Comparison of ENCODE assay signal across 9 cellular contexts in genomic region chr10:79239275-79239779, GRCh38.
DNase-seq lines count a peak whose midpoint lies in the region; ATAC-seq and TF ChIP-seq lines count a peak whose summit lies in the region.
"Had no signal": no experiment of that assay in that cellular context is flagged by ENCODE, and none has a peak within 500 bp of the region (broad histone marks: within the 10 kb centered on the region; RNA-seq: fewer than 3 reads in every experiment).

No MANE protein-coding gene starts in this region.

- no peak overlapping the region for H3K27ac Mint-ChIP-seq in stimulated activated naive CD8-positive, alpha-beta T cell treated with anti-CD3 and anti-CD28 coated beads, Interleukin-15, amount 100 ng/mL, for 72 hours
- H3K27ac Mint-ChIP-seq in natural killer cell treated with Interleukin-12 subunit alpha and Interleukin-12 subunit beta and Interleukin-15 and Interleukin-18, amount 100 ng/mL, for 72 hours: no peak overlapping the region

- TF ChIP-seq POLR2A in GM18505 (IDR thresholded peaks at IDR 0.05; ENCODE audit: borderline replicate concordance, extremely low read depth, insufficient read depth, insufficient read length): no peak

- H3K36me3 Mint-ChIP-seq in natural killer cell treated with Interleukin-12 subunit alpha and Interleukin-12 subunit beta and Interleukin-15 and Interleukin-18, amount 100 ng/mL, for 72 hours: no peaks in the 10 kb centered on the region

- no peaks in the 10 kb centered on the region for H3K9me3 Mint-ChIP-seq in stimulated activated naive CD8-positive, alpha-beta T cell treated with anti-CD3 and anti-CD28 coated beads, Interleukin-15, amount 100 ng/mL, for 72 hours
- H3K9me3 Mint-ChIP-seq in natural killer cell treated with Interleukin-12 subunit alpha and Interleukin-12 subunit beta and Interleukin-15 and Interleukin-18, amount 100 ng/mL, for 72 hours: no peaks in the 10 kb centered on the region

- no peak for ATAC-seq in stimulated activated naive CD8-positive, alpha-beta T cell treated with anti-CD3 and anti-CD28 coated beads, Interleukin-15, Interleukin-2, amounts not matched to agents 100 U/mL and 50 U/mL, for 24 hours
- no peak for ATAC-seq in stimulated activated naive CD8-positive, alpha-beta T cell treated with anti-CD3 and anti-CD28 coated beads, Interleukin-15, amount 100 ng/mL, for 72 hours
- ATAC-seq in natural killer cell treated with Interleukin-12 subunit alpha and Interleukin-12 subunit beta and Interleukin-15 and Interleukin-18, amount 100 ng/mL, for 72 hours: no peak
- ATAC-seq in HG02610 (IDR thresholded peaks at IDR 0.05; ENCODE audit: unreplicated experiment): no peak
- ATAC-seq in HG03565 (IDR thresholded peaks at IDR 0.05; ENCODE audit: unreplicated experiment): no peak
- ATAC-seq in GM18505 (IDR thresholded peaks at IDR 0.05; ENCODE audit: unreplicated experiment): no peak

- peaks cover 30% of the 10 kb centered on the region for H3K4me1 Mint-ChIP-seq in stimulated activated naive CD8-positive, alpha-beta T cell treated with anti-CD3 and anti-CD28 coated beads, Interleukin-15, amount 100 ng/mL, for 72 hours
- H3K4me1 Mint-ChIP-seq in natural killer cell treated with Interleukin-12 subunit alpha and Interleukin-12 subunit beta and Interleukin-15 and Interleukin-18, amount 100 ng/mL, for 72 hours (ENCODE audit: low read depth in 2 of 2): peaks cover 39 to 40% of the 10 kb centered on the region in 2 donors

- no peaks in the 10 kb centered on the region for H3K27me3 Mint-ChIP-seq in stimulated activated naive CD8-positive, alpha-beta T cell treated with anti-CD3 and anti-CD28 coated beads, Interleukin-15, amount 100 ng/mL, for 72 hours
- no peaks in the 10 kb centered on the region for H3K27me3 Mint-ChIP-seq in natural killer cell treated with Interleukin-12 subunit alpha and Interleukin-12 subunit beta and Interleukin-15 and Interleukin-18, amount 100 ng/mL, for 72 hours

- H3K4me3 Mint-ChIP-seq in stimulated activated naive CD8-positive, alpha-beta T cell treated with anti-CD3 and anti-CD28 coated beads, Interleukin-15, amount 100 ng/mL, for 72 hours: no peak overlapping the region
- no peak overlapping the region for H3K4me3 Mint-ChIP-seq in natural killer cell treated with Interleukin-12 subunit alpha and Interleukin-12 subunit beta and Interleukin-15 and Interleukin-18, amount 100 ng/mL, for 72 hours

- peak; percentile 24 for DNase-seq in stimulated activated naive CD8-positive, alpha-beta T cell treated with anti-CD3 and anti-CD28 coated beads, Interleukin-15, Interleukin-2, amounts not matched to agents 100 U/mL and 50 U/mL, for 24 hours
- DNase-seq in stimulated activated naive CD8-positive, alpha-beta T cell treated with anti-CD3 and anti-CD28 coated beads, Interleukin-15, amount 100 ng/mL, for 72 hours: no peak
- DNase-seq in epidermal melanocyte (ENCODE audit: insufficient read length, low spot score): peak; percentile 71
- peak; percentile 58 for DNase-seq in midbrain (lab: John Stamatoyannopoulos, UW)
- no peak for DNase-seq in natural killer cell treated with Interleukin-12 subunit alpha and Interleukin-12 subunit beta and Interleukin-15 and Interleukin-18, amount 100 ng/mL, for 72 hours (ENCODE audit: low spot score)
- DNase-seq: DMS79 had no signal

Comparison
In these comparisons a context has a peak if more than half of its experiments do, and no peak if none do; other contexts are left out.
1. DNase-seq: peak in stimulated activated naive CD8-positive, alpha-beta T cell treated with anti-CD3 and anti-CD28 coated beads, Interleukin-15, Interleukin-2, amounts not matched to agents 100 U/mL and 50 U/mL, for 24 hours (single experiment), epidermal melanocyte (single experiment) and midbrain (single experiment); none in stimulated activated naive CD8-positive, alpha-beta T cell treated with anti-CD3 and anti-CD28 coated beads, Interleukin-15, amount 100 ng/mL, for 72 hours (0 of 2) and natural killer cell treated with Interleukin-12 subunit alpha and Interleukin-12 subunit beta and Interleukin-15 and Interleukin-18, amount 100 ng/mL, for 72 hours (single experiment).